Comparison of ENCODE assay signal across 34 cellular contexts in genomic region chr13:49488563-49488962, GRCh38.
"Had no signal": no experiment of that assay in that cellular context is flagged by ENCODE, and none has a peak within 500 bp of the region (broad histone marks: within the 10 kb centered on the region; RNA-seq: fewer than 3 reads in every experiment).

No MANE protein-coding gene starts in this region.

- H3K9me3 ChIP-seq: MG63 had no signal

- H3K27me3 ChIP-seq: MG63 had no signal

- DNase-seq: Karpas-422, Kasumi-1, MG63, MM.1S, MV-4-11, NCI-H1048, NCI-H1092, NCI-H1092 treated with DMSO at 0.1 percent for 48 hours, NCI-H1105, NCI-H1105 treated with DMSO at 0.1 percent for 48 hours, NCI-H1417, NCI-H1436, NCI-H1436 treated with DMSO at 0.1 percent for 48 hours, NCI-H146, NCI-H1694, NCI-H1694 treated with DMSO at 0.1 percent for 48 hours, NCI-H187, NCI-H187 treated with DMSO at 0.1 percent for 48 hours, NCI-H1930, NCI-H2029, NCI-H2029 treated with DMSO at 0.1 percent for 48 hours, NCI-H2081, NCI-H2081 treated with DMSO at 0.1 percent for 48 hours, NCI-H2107, NCI-H2171, NCI-H2171 treated with DMSO at 0.1 percent for 48 hours, NCI-H2227 treated with DMSO at 0.1 percent for 48 hours, NCI-H226, NCI-H345, NCI-H446, NCI-H446 treated with DMSO at 0.1 percent for 48 hours, NCI-H510A, NCI-H510A treated with DMSO at 0.1 percent for 48 hours, NCI-H524 had no signal

- H3K4me3 ChIP-seq: MG63 had no signal
